Comparison of ENCODE assay signal across 9 cellular contexts in genomic region chr1:15685820-15686219, GRCh38. TPM values are rescaled to one million over a fixed set of nuclear protein-coding genes. Genes with fewer than 3 reads are reported as not detected.
DNase-seq lines count a peak whose midpoint lies in the region; ATAC-seq and TF ChIP-seq lines count a peak whose summit lies in the region.
"Had no signal": no experiment of that assay in that cellular context is flagged by ENCODE, and none has a peak within 500 bp of the region (broad histone marks: within the 10 kb centered on the region; RNA-seq: fewer than 3 reads in every experiment).

No MANE protein-coding gene starts in this region.

- no peaks in the 10 kb centered on the region for H3K27me3 ChIP-seq in DND-41 (ENCODE audit: insufficient read depth, low read length, poor library complexity)
- H3K27me3 ChIP-seq in RWPE2 (ENCODE audit: insufficient read depth, poor library complexity, severe bottlenecking), result no peaks in the 10 kb centered on the region
- H3K27me3 ChIP-seq in prostate gland (replicated peaks; ENCODE audit: insufficient read depth), result no peaks in the 10 kb centered on the region

- WGBS in prostate gland, result 35% methylated on average over 4 of the region's 4 CpGs

- intact Hi-C loops in prostate gland (cut with DNase I), result no loop called here

- H3K4me3 ChIP-seq in DND-41 (ENCODE audit: low read depth in 1 of 2, low read length in 2 of 2), result peak overlapping the region in 1 of 2 experiments; percentile 62; a peak in 1 of 4 replicates
- H3K4me3 ChIP-seq in RWPE2 (ENCODE audit: severe bottlenecking), result no peak overlapping the region
- peak overlapping the region; percentile 80 for H3K4me3 ChIP-seq in epithelial cell of proximal tubule (ENCODE audit: low read depth, low read length)
- no peak overlapping the region for H3K4me3 ChIP-seq in prostate gland

- in situ Hi-C loops in GM13976 (cut with MboI; ENCODE audit: low sequenced_read_pairs, unreplicated experiment), result no loop called here

- peaks cover 8% of the 10 kb centered on the region; the same call in 1 of the 2 replicates for H4K20me1 ChIP-seq in DND-41 (ENCODE audit: insufficient read depth, low read length)

- ATAC-seq in DND-41 (ENCODE audit: insufficient read depth, low read depth), result no peak
- no peak for ATAC-seq in RWPE2 (ENCODE audit: low read depth)
- no peak for ATAC-seq in GM19397 (IDR thresholded peaks at IDR 0.05; ENCODE audit: unreplicated experiment)
- no peak for ATAC-seq in left lobe of liver

- TF ChIP-seq CTCF in DND-41 (IDR thresholded peaks at IDR 0.05; ENCODE audit: borderline replicate concordance, extremely low read depth, low read length, poor library complexity, severe bottlenecking) (no peak), RWPE2 (IDR thresholded peaks at IDR 0.05; ENCODE audit: poor library complexity, severe bottlenecking) (no peak), epithelial cell of proximal tubule (conservative IDR thresholded peaks at IDR 0.05; ENCODE audit: low read depth, low read length) (no peak), prostate gland (IDR thresholded peaks at IDR 0.05) (no peak), GM13976 (IDR thresholded peaks at IDR 0.05; ENCODE audit: borderline replicate concordance, control extremely low read depth, extremely low read depth, insufficient read depth, missing control alignments) (no peak)

- H3K9ac ChIP-seq in DND-41 (ENCODE audit: low read depth, low read length), result peak overlapping the region; percentile 95; the same call in 1 of the 2 replicates

- H2AFZ ChIP-seq in DND-41 (ENCODE audit: low read depth, low read length), result no peak overlapping the region

- peaks cover 64% of the 10 kb centered on the region for H3K79me2 ChIP-seq in DND-41 (ENCODE audit: insufficient read depth, low read length)

- H3K4me1 ChIP-seq in DND-41 (ENCODE audit: insufficient read depth, low read length) (peaks cover 24% of the 10 kb centered on the region), RWPE2 (ENCODE audit: insufficient read depth, poor library complexity, severe bottlenecking) (peaks cover 15% of the 10 kb centered on the region), prostate gland (replicated peaks) (no peaks in the 10 kb centered on the region)

- H3K9me3 ChIP-seq in DND-41 (ENCODE audit: insufficient read depth, low read length, severe bottlenecking), result no peaks in the 10 kb centered on the region
- H3K9me3 ChIP-seq in RWPE2 (ENCODE audit: severe bottlenecking), result no peaks in the 10 kb centered on the region
- H3K9me3 ChIP-seq in prostate gland, result no peaks in the 10 kb centered on the region

- no peak for DNase-seq in DND-41
- DNase-seq in RWPE2 (ENCODE audit: low spot score), result no peak
- DNase-seq in epithelial cell of proximal tubule (ENCODE audit: low read depth), result no peak
- DNase-seq in prostate gland (ENCODE audit: low spot score), result no peak
- no peak for DNase-seq in AML-193 (lab: John Stamatoyannopoulos, UW)
- no peak for DNase-seq in GM13976 (ENCODE audit: low spot score)
- DNase-seq in left lobe of liver (ENCODE audit: low spot score), result no peak

- H3K27ac ChIP-seq in DND-41 (ENCODE audit: low read length) (no peak overlapping the region), RWPE2 (ENCODE audit: poor library complexity, severe bottlenecking) (peak overlapping the region; percentile 87), prostate gland (peak overlapping the region; percentile 92 to 95)

- no peak for TF ChIP-seq POLR2A in prostate gland (IDR thresholded peaks at IDR 0.05)

- peaks cover 3% of the 10 kb centered on the region; the same call in 1 of the 2 replicates for H3K36me3 ChIP-seq in DND-41 (ENCODE audit: insufficient read depth, low read length)
- H3K36me3 ChIP-seq in RWPE2 (ENCODE audit: low read depth), result no peaks in the 10 kb centered on the region; the same call in 1 of the 2 replicates
- no peaks in the 10 kb centered on the region for H3K36me3 ChIP-seq in prostate gland

- H3K4me2 ChIP-seq in DND-41 (ENCODE audit: insufficient read depth, low read length), result peak overlapping the region; percentile 77

RNA-seq across cellular contexts. Expression of gene PLEKHM2, which starts 1.7 kb away (rescaled TPM):
- total RNA-seq in epithelial cell of proximal tubule, result 33.9 and 42.8 TPM in 2 replicates
- total RNA-seq in prostate gland, result 10 to 100 TPM; 29.0 to 60.4 TPM
- 22.0 TPM for total RNA-seq in left lobe of liver

RNA-seq across cellular contexts. Expression of gene SLC25A34, which starts 50.2 kb away (rescaled TPM):
- total RNA-seq in epithelial cell of proximal tubule, result 0.07 and 0.75 TPM in 2 replicates
- total RNA-seq in prostate gland, result 1 to 10 TPM; 1.1 to 1.4 TPM
- total RNA-seq in left lobe of liver, result 12.3 TPM

RNA-seq across cellular contexts. Expression of gene TMEM82, which starts 56.5 kb away (rescaled TPM):
- total RNA-seq in epithelial cell of proximal tubule, result not detected in 2 replicates
- not detected for total RNA-seq in prostate gland
- 33.0 TPM for total RNA-seq in left lobe of liver
- total RNA-seq: SK-MEL-5 had no signal

Comparison
In these comparisons a context has a peak if more than half of its experiments do, and no peak if none do; other contexts are left out.
1. RNA of gene TMEM82, which starts 56.5 kb away (total RNA-seq): 33.0 TPM in left lobe of liver (single experiment); not detected in epithelial cell of proximal tubule and not detected in prostate gland; every median in the first group is over 10 times any median in the second.